Comparison of ENCODE assay signal across 31 cellular contexts in genomic region chr18:31586616-31587015, GRCh38. TPM values are rescaled to one million over a fixed set of nuclear protein-coding genes. Genes with fewer than 3 reads are reported as not detected.
"Had no signal": no experiment of that assay in that cellular context is flagged by ENCODE, and none has a peak within 500 bp of the region (broad histone marks: within the 10 kb centered on the region; RNA-seq: fewer than 3 reads in every experiment).

No MANE protein-coding gene starts in this region.

- H3K4me3 ChIP-seq: SJSA1 had no signal

- FAIRE-seq: TTC549 had no signal

- H3K36me3 ChIP-seq: brain microvascular endothelial cell, SJSA1 had no signal

- ATAC-seq: activated CD4-positive, alpha-beta T cell treated with anti-CD3 and anti-CD28 coated beads for 36 hours; activated CD4-positive, CD25-positive, alpha-beta regulatory T cell treated with anti-CD3 and anti-CD28 coated beads, Interleukin-2, amount 50 U/mL, for 24 hours; activated CD8-positive, alpha-beta T cell treated with anti-CD3 and anti-CD28 coated beads, Interleukin-2, amount 10 ng/mL, durations not matched to agents 7 days and 5 days; Panc1; WTC11 had no signal

- H3K36me3 Mint-ChIP-seq: activated naive CD4-positive, alpha-beta T cell treated with anti-CD3 and anti-CD28 coated beads, Interleukin-2, amount 50 U/mL, for 24 hours; activated naive CD8-positive, alpha-beta T cell treated with anti-CD3 and anti-CD28 coated beads, Interleukin-2, amount 10 ng/mL, durations not matched to agents 7 days and 5 days; WTC11 had no signal

- H3K4me1 Mint-ChIP-seq: activated CD4-positive, alpha-beta T cell treated with anti-CD3 and anti-CD28 coated beads for 36 hours; activated CD4-positive, alpha-beta T cell treated with anti-CD3 and anti-CD28 coated beads, Interleukin-2, amount 10 ng/mL, durations not matched to agents 7 days and 5 days; activated naive CD4-positive, alpha-beta T cell treated with anti-CD3 and anti-CD28 coated beads, Interleukin-2, amount 50 U/mL, for 24 hours; activated naive CD8-positive, alpha-beta T cell treated with anti-CD3 and anti-CD28 coated beads, Interleukin-2, amount 10 ng/mL, durations not matched to agents 7 days and 5 days had no signal

- H3K27me3 ChIP-seq: brain microvascular endothelial cell, SJSA1 had no signal

- H3K27me3 Mint-ChIP-seq: activated CD4-positive, alpha-beta T cell treated with anti-CD3 and anti-CD28 coated beads for 36 hours; activated CD4-positive, alpha-beta T cell treated with anti-CD3 and anti-CD28 coated beads, Interleukin-2, amount 10 ng/mL, durations not matched to agents 7 days and 5 days; activated naive CD8-positive, alpha-beta T cell treated with anti-CD3 and anti-CD28 coated beads, Interleukin-2, amount 10 ng/mL, durations not matched to agents 7 days and 5 days had no signal

- H3K27ac ChIP-seq: brain microvascular endothelial cell, SJSA1 had no signal

- H3K9me3 ChIP-seq: SJSA1, SK-N-SH had no signal

- DNase-seq: activated CD4-positive, alpha-beta T cell treated with anti-CD3 and anti-CD28 coated beads for 36 hours; activated CD4-positive, alpha-beta T cell treated with anti-CD3 and anti-CD28 coated beads, Interleukin-2, amount 10 ng/mL, durations not matched to agents 7 days and 5 days; activated CD4-positive, alpha-beta T cell treated with anti-CD3 and anti-CD28 coated beads, Interleukin-2, amount 50 U/mL, for 48 hours; activated CD8-positive, alpha-beta T cell treated with anti-CD3 and anti-CD28 coated beads, Interleukin-2, amount 10 ng/mL, durations not matched to agents 7 days and 5 days; activated gamma-delta T cell; activated naive CD4-positive, alpha-beta T cell treated with Interleukin-2 at 50 U/mL for 16 hours; activated naive CD8-positive, alpha-beta T cell treated with anti-CD3 and anti-CD28 coated beads, Interleukin-2, amount 10 ng/mL, durations not matched to agents 7 days and 5 days; activated T-cell treated with anti-CD3 and anti-CD28 coated beads, Interleukin-2, amount 50 U/mL, for 24 hours; brain microvascular endothelial cell; Karpas-422; KBM-7; NCI-H1105; NCI-H1417 treated with DMSO at 0.1 percent for 48 hours; NCI-H187 treated with DMSO at 0.1 percent for 48 hours; NCI-H2081; NCI-H345; NCI-H524 treated with DMSO at 0.1 percent for 48 hours; SHP77; SK-N-SH had no signal

- H3K4me3 Mint-ChIP-seq: activated CD4-positive, alpha-beta T cell treated with anti-CD3 and anti-CD28 coated beads for 36 hours; activated CD4-positive, alpha-beta T cell treated with anti-CD3 and anti-CD28 coated beads, Interleukin-2, amount 10 ng/mL, durations not matched to agents 7 days and 5 days; activated CD8-positive, alpha-beta T cell treated with anti-CD3 and anti-CD28 coated beads, Interleukin-2, amount 10 ng/mL, durations not matched to agents 7 days and 5 days; activated naive CD4-positive, alpha-beta T cell treated with anti-CD3 and anti-CD28 coated beads, Interleukin-2, amount 50 U/mL, for 24 hours; activated naive CD8-positive, alpha-beta T cell treated with anti-CD3 and anti-CD28 coated beads, Interleukin-2, amount 10 ng/mL, durations not matched to agents 7 days and 5 days; activated T-cell treated with anti-CD3 and anti-CD28 coated beads, Interleukin-2, amount 50 U/mL, for 24 hours; T-helper 1 cell treated with Interleukin-12 subunit alpha and Interleukin-12 subunit beta and Interleukin-4 antibody, amounts not matched to agents 30 μg/mL and 1 μg/mL, for 36 hours; T-helper 2 cell treated with Interferon-gamma antibody and Interleukin-4, amounts not matched to agents 5 μg/mL and 100 μg/mL, for 36 hours; WTC11 had no signal

- H3K9me3 Mint-ChIP-seq: activated CD4-positive, alpha-beta T cell treated with anti-CD3 and anti-CD28 coated beads, Interleukin-2, amount 10 ng/mL, durations not matched to agents 7 days and 5 days; activated naive CD4-positive, alpha-beta T cell treated with anti-CD3 and anti-CD28 coated beads, Interleukin-2, amount 50 U/mL, for 24 hours; activated naive CD8-positive, alpha-beta T cell treated with anti-CD3 and anti-CD28 coated beads, Interleukin-2, amount 10 ng/mL, durations not matched to agents 7 days and 5 days; activated T-cell treated with anti-CD3 and anti-CD28 coated beads, Interleukin-2, amount 50 U/mL, for 24 hours; activated T-helper 2 cell treated with anti-CD3 and anti-CD28 coated beads, Interferon-gamma antibody, Interleukin-2, Interleukin-4, amounts not matched to agents 10 μg/mL and 5 μg/mL and 100 μg/mL, durations not matched to agents 14 hours and 24 hours and 36 hours; T-helper 1 cell treated with Interleukin-12 subunit alpha and Interleukin-12 subunit beta and Interleukin-4 antibody, amounts not matched to agents 30 μg/mL and 1 μg/mL, for 36 hours; T-helper 2 cell treated with Interferon-gamma antibody and Interleukin-4, amounts not matched to agents 5 μg/mL and 100 μg/mL, for 36 hours; WTC11 had no signal

- H3K27ac Mint-ChIP-seq: activated CD4-positive, alpha-beta T cell treated with anti-CD3 and anti-CD28 coated beads for 36 hours; activated CD4-positive, alpha-beta T cell treated with anti-CD3 and anti-CD28 coated beads, Interleukin-2, amount 10 ng/mL, durations not matched to agents 7 days and 5 days; activated CD8-positive, alpha-beta T cell treated with anti-CD3 and anti-CD28 coated beads, Interleukin-2, amount 10 ng/mL, durations not matched to agents 7 days and 5 days; activated naive CD4-positive, alpha-beta T cell treated with anti-CD3 and anti-CD28 coated beads, Interleukin-2, amount 50 U/mL, for 24 hours; activated naive CD8-positive, alpha-beta T cell treated with anti-CD3 and anti-CD28 coated beads, Interleukin-2, amount 10 ng/mL, durations not matched to agents 7 days and 5 days; activated T-cell treated with anti-CD3 and anti-CD28 coated beads, Interleukin-2, amount 50 U/mL, for 24 hours; activated T-helper 2 cell treated with anti-CD3 and anti-CD28 coated beads, Interferon-gamma antibody, Interleukin-2, Interleukin-4, amounts not matched to agents 10 μg/mL and 5 μg/mL and 100 μg/mL, durations not matched to agents 14 hours and 24 hours and 36 hours; T-helper 1 cell treated with Interleukin-12 subunit alpha and Interleukin-12 subunit beta and Interleukin-4 antibody, amounts not matched to agents 30 μg/mL and 1 μg/mL, for 36 hours; T-helper 2 cell treated with Interferon-gamma antibody and Interleukin-4, amounts not matched to agents 5 μg/mL and 100 μg/mL, for 36 hours; WTC11 had no signal

- H3K4me2 ChIP-seq: SK-N-SH had no signal

- H3K9ac ChIP-seq: SK-N-SH had no signal

- H3K4me1 ChIP-seq: SJSA1 had no signal

RNA-seq across cellular contexts. Expression of gene TTR, which starts 5.1 kb away (rescaled TPM):
- total RNA-seq: activated CD4-positive, alpha-beta T cell treated with anti-CD3 and anti-CD28 coated beads for 36 hours; activated CD4-positive, alpha-beta T cell treated with anti-CD3 and anti-CD28 coated beads, Interleukin-2, amount 10 ng/mL, durations not matched to agents 7 days and 5 days; activated CD8-positive, alpha-beta T cell treated with anti-CD3 and anti-CD28 coated beads, Interleukin-2, amount 10 ng/mL, durations not matched to agents 7 days and 5 days; activated naive CD8-positive, alpha-beta T cell treated with anti-CD3 and anti-CD28 coated beads, Interleukin-2, amount 10 ng/mL, durations not matched to agents 7 days and 5 days; activated T-helper 2 cell treated with anti-CD3 and anti-CD28 coated beads, Interferon-gamma antibody, Interleukin-2, Interleukin-4, amounts not matched to agents 10 μg/mL and 5 μg/mL and 100 μg/mL, durations not matched to agents 14 hours and 24 hours and 36 hours; MCF 10A; NCI-H460; RPMI7951; SJSA1 had no signal
- polyA plus RNA-seq: SK-N-SH had no signal
